ENCODE assay signal across 19 cellular contexts in the genomic region with DNA sequence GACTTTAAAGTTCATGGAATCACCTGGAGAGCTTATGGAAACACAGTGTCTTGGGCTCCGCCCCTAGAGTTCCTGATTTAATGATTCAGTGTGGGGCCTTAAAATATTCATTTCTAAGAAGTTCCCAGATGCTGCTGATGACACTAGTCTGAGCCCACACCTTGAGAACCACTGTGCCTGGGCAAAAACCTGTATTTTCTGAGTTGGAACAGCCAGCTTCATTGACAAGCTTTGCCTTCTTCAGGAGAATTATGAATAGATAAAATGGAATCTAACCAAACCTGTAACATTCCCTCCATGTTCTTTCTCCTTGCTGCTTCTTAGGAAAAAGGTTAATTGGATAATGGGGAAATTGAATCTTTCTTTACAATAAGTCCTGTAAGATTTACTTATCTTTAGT.
DNase-seq lines count a peak whose midpoint lies in the region; ATAC-seq, FAIRE-seq and TF ChIP-seq lines count a peak whose summit lies in the region.
"Had no signal": no experiment of that assay in that cellular context is flagged by ENCODE, and none has a peak within 500 bp of the region (broad histone marks: within the 10 kb centered on the region; RNA-seq: fewer than 3 reads in every experiment).

No MANE protein-coding gene starts in this region.

- POLR2A ChIA-PET in H1 (lab: Charles Lee; ENCODE audit: partially characterized antibody) = no interaction called here

- H3K14ac ChIP-seq in H1 (ENCODE audit: insufficient read length) (no peak overlapping the region), trophoblast cell (ENCODE audit: low read length) (no peak overlapping the region)

- no peaks in the 10 kb centered on the region for H3K79me1 ChIP-seq in H1 (ENCODE audit: low read depth, low read length)
- no peaks in the 10 kb centered on the region for H3K79me1 ChIP-seq in trophoblast cell (ENCODE audit: low read length)

- H2BK12ac ChIP-seq in H1 (ENCODE audit: low read depth, low read length) = no peak overlapping the region
- no peak overlapping the region for H2BK12ac ChIP-seq in trophoblast cell (ENCODE audit: low read length)

- no peak overlapping the region for H3K4me3 ChIP-seq in H1 (ENCODE audit: extremely low read depth in 1 of 4, insufficient read depth in 2 of 4, low read depth in 3 of 4, low read length in 4 of 4)
- H3K4me3 ChIP-seq in trophoblast cell (ENCODE audit: low read depth, low read length) = no peak overlapping the region
- H3K4me3 ChIP-seq in dorsolateral prefrontal cortex = no peak overlapping the region
- H3K4me3 ChIP-seq: A549; BLaER1 treated with 17β-estradiol and CSF1 and Interleukin-3, amounts not matched to agents 10 nM and 100 nM; HAP-1 had no signal

- no peak for TF ChIP-seq POLR2A in H1 (IDR thresholded peaks at IDR 0.05; ENCODE audit: control extremely low read depth in 1 of 2, low read depth in 2 of 2, low read length in 2 of 2)

- H2AK5ac ChIP-seq in H1 (ENCODE audit: low read depth, low read length) (no peak overlapping the region), trophoblast cell (ENCODE audit: low read length) (no peak overlapping the region)

- H2BK20ac ChIP-seq in H1 (ENCODE audit: low read length) = no peak overlapping the region

- no peaks in the 10 kb centered on the region for H3K9me3 ChIP-seq in H1 (ENCODE audit: insufficient read depth in 2 of 2, low read depth in 1 of 2, low read length in 1 of 2)
- H3K9me3 ChIP-seq in trophoblast cell (ENCODE audit: insufficient read depth, low read depth, low read length) = no peaks in the 10 kb centered on the region
- H3K9me3 ChIP-seq: A549; BLaER1 treated with 17β-estradiol and CSF1 and Interleukin-3, amounts not matched to agents 10 nM and 100 nM; HAP-1 had no signal

- H3K23ac ChIP-seq in H1 (ENCODE audit: insufficient read length) = no peak overlapping the region
- H3K23ac ChIP-seq in trophoblast cell (ENCODE audit: low read length) = no peak overlapping the region

- H3K18ac ChIP-seq in H1 (ENCODE audit: extremely low read depth, low read length) (no peak overlapping the region), trophoblast cell (ENCODE audit: low read length) (no peak overlapping the region)

- TF ChIP-seq CTCF in H1 (IDR thresholded peaks at IDR 0.05; ENCODE audit: control extremely low read depth in 1 of 3, insufficient read depth in 1 of 3, low read depth in 1 of 3, low read length in 3 of 3) (no peak), dorsolateral prefrontal cortex (IDR thresholded peaks at IDR 0.05 in 54 of 56, conservative IDR thresholded peaks at IDR 0.05 in 2 of 56; ENCODE audit: low read depth in 1 of 56, partially characterized antibody in 56 of 56) (no peak)

- no peak for FAIRE-seq in H1 (lab: Jason Lieb, UNC)
- FAIRE-seq: A549, GM12892, GM18507 had no signal

- H4K12ac ChIP-seq in trophoblast cell (ENCODE audit: low read depth, low read length) = no peak overlapping the region

- no peaks in the 10 kb centered on the region for H3K23me2 ChIP-seq in H1 (ENCODE audit: low read depth, low read length)

- no peak overlapping the region for H3K56ac ChIP-seq in H1 (replicated peaks; ENCODE audit: insufficient read length, low read depth, low read length)

- H3K4me1 ChIP-seq in H1 (replicated peaks in 1 of 4; ENCODE audit: control insufficient read depth in 3 of 4, insufficient read depth in 4 of 4, low read length in 3 of 4) (no peaks in the 10 kb centered on the region), trophoblast cell (ENCODE audit: control insufficient read depth in 1 of 2, insufficient read depth in 2 of 2, low read length in 2 of 2) (peaks cover 0 to 4% of the 10 kb centered on the region in 2 experiments)
- H3K4me1 ChIP-seq: A549; BLaER1 treated with 17β-estradiol and CSF1 and Interleukin-3, amounts not matched to agents 10 nM and 100 nM; HAP-1 had no signal

- intact Hi-C loops in dorsolateral prefrontal cortex (cut with DNase I) = no loop called here

- 88% methylated on average over 1 of the region's 1 CpG; no CpG with 5 or more reads in 1 of the 2 experiments for WGBS in H1 (ENCODE audit: extremely low coverage in 1 of 2, insufficient coverage in 1 of 2, insufficient read length in 1 of 2, insufficient replicate concordance in 2 of 2, low coverage in 1 of 2, low lambda C conversion rate in 2 of 2, missing lambda C conversion rate in 1 of 2), 2 experiments
- no CpG with 5 or more reads among the region's 1 CpG for WGBS in trophoblast cell (ENCODE audit: extremely low coverage, insufficient coverage, insufficient read length)

- CTCF ChIA-PET in H1 (lab: Charles Lee; ENCODE audit: partially characterized antibody) = no interaction called here

- H3K27me3 ChIP-seq in H1 (replicated peaks in 1 of 4; ENCODE audit: control insufficient read depth in 3 of 4, extremely low read depth in 1 of 4, insufficient read depth in 3 of 4, low read length in 3 of 4) = no peaks in the 10 kb centered on the region
- H3K27me3 ChIP-seq in trophoblast cell (ENCODE audit: insufficient read depth, low read length) = no peaks in the 10 kb centered on the region
- H3K27me3 ChIP-seq in dorsolateral prefrontal cortex = no peaks in the 10 kb centered on the region
- H3K27me3 ChIP-seq: BLaER1 treated with 17β-estradiol and CSF1 and Interleukin-3, amounts not matched to agents 10 nM and 100 nM had no signal

- H3K79me2 ChIP-seq in H1 (ENCODE audit: control insufficient read depth in 1 of 2, insufficient read depth in 2 of 2, low read length in 2 of 2) (no peaks in the 10 kb centered on the region), trophoblast cell (ENCODE audit: control insufficient read depth, insufficient read depth, low read length, poor library complexity) (no peaks in the 10 kb centered on the region)

- TF ChIP-seq RAD21 in H1 (IDR thresholded peaks at IDR 0.05 in 1 of 2, conservative IDR thresholded peaks at IDR 0.05 in 1 of 2; ENCODE audit: low read depth in 2 of 2, low read length in 2 of 2) = no peak

- H3K36me3 ChIP-seq in H1 (ENCODE audit: control insufficient read depth in 2 of 4, insufficient read depth in 4 of 4, low read length in 3 of 4) (no peaks in the 10 kb centered on the region), trophoblast cell (ENCODE audit: control insufficient read depth in 1 of 2, insufficient read depth in 2 of 2, low read length in 2 of 2) (no peaks in the 10 kb centered on the region)
- H3K36me3 ChIP-seq: BLaER1 treated with 17β-estradiol and CSF1 and Interleukin-3, amounts not matched to agents 10 nM and 100 nM; HAP-1 had no signal

- TF ChIP-seq EP300 in H1 (IDR thresholded peaks at IDR 0.05; ENCODE audit: borderline replicate concordance in 1 of 2, low read depth in 2 of 2, low read length in 2 of 2) = no peak

- no peaks in the 10 kb centered on the region for H4K20me1 ChIP-seq in H1 (replicated peaks in 1 of 2; ENCODE audit: control insufficient read depth in 1 of 2, insufficient read depth in 2 of 2, low read length in 2 of 2)
- H4K20me1 ChIP-seq: BLaER1 treated with 17β-estradiol and CSF1 and Interleukin-3, amounts not matched to agents 10 nM and 100 nM had no signal

- H4K8ac ChIP-seq in H1 (ENCODE audit: extremely low read depth, insufficient read depth, low read length) (no peak overlapping the region), trophoblast cell (ENCODE audit: low read depth, low read length) (peak overlapping the region; percentile 28)

- peak overlapping the region; percentile 30; the same call in 1 of the 2 replicates for H2AFZ ChIP-seq in H1 (ENCODE audit: low read length)
- no peak overlapping the region for H2AFZ ChIP-seq in trophoblast cell (ENCODE audit: insufficient read depth, low read length, poor library complexity)

- H3K9ac ChIP-seq in H1 (replicated peaks in 1 of 4; ENCODE audit: extremely low read depth in 1 of 4, low read depth in 3 of 4, low read length in 3 of 4) = no peak overlapping the region
- H3K9ac ChIP-seq in trophoblast cell (ENCODE audit: low read length) = no peak overlapping the region
- H3K9ac ChIP-seq: BLaER1 treated with 17β-estradiol and CSF1 and Interleukin-3, amounts not matched to agents 10 nM and 100 nM; KMS-11 had no signal

- no peak overlapping the region for H4K91ac ChIP-seq in H1 (replicated peaks; ENCODE audit: insufficient read length, low read length)
- H4K91ac ChIP-seq in trophoblast cell (ENCODE audit: low read depth, low read length) = no peak overlapping the region

- H3K4me2 ChIP-seq in H1 (ENCODE audit: insufficient read depth in 1 of 2, low read depth in 2 of 2, low read length in 2 of 2) = no peak overlapping the region
- H3K4me2 ChIP-seq in trophoblast cell (ENCODE audit: low read length) = no peak overlapping the region
- H3K4me2 ChIP-seq: A549; BLaER1 treated with 17β-estradiol and CSF1 and Interleukin-3, amounts not matched to agents 10 nM and 100 nM; KMS-11 had no signal

- H3K4ac ChIP-seq in H1 (replicated peaks; ENCODE audit: insufficient read length, low read depth, low read length) (no peak overlapping the region), trophoblast cell (ENCODE audit: low read depth, low read length) (no peak overlapping the region)

- H2BK15ac ChIP-seq in H1 (ENCODE audit: low read length) = no peak overlapping the region

- no peak overlapping the region for H2BK5ac ChIP-seq in H1 (ENCODE audit: low read depth, low read length)
- H2BK5ac ChIP-seq in trophoblast cell (ENCODE audit: low read depth, low read length, poor library complexity) = no peak overlapping the region

- no peak overlapping the region for H2BK120ac ChIP-seq in H1 (replicated peaks; ENCODE audit: low read depth, low read length)
- no peak overlapping the region for H2BK120ac ChIP-seq in trophoblast cell (ENCODE audit: insufficient read depth, low read length, poor library complexity)

- no peak overlapping the region for H3K27ac ChIP-seq in H1 (ENCODE audit: low read depth, low read length)
- no peak overlapping the region for H3K27ac ChIP-seq in trophoblast cell (ENCODE audit: low read depth, low read length)
- no peak overlapping the region for H3K27ac ChIP-seq in dorsolateral prefrontal cortex
- H3K27ac ChIP-seq: 22Rv1; A549; BLaER1 treated with 17β-estradiol and CSF1 and Interleukin-3, amounts not matched to agents 10 nM and 100 nM; HL-60; KMS-11 had no signal

- no peak for ATAC-seq in GM18909 (IDR thresholded peaks at IDR 0.05; ENCODE audit: poor library complexity, unreplicated experiment)
- ATAC-seq: A549; CD8-positive, alpha-beta T cell had no signal

- H4K5ac ChIP-seq in H1 (ENCODE audit: insufficient read length, low read depth, low read length) = no peak overlapping the region

- DNase-seq in DMS 273 (lab: John Stamatoyannopoulos, UW; ENCODE audit: unreplicated experiment) (peak; percentile 38), DMS 273 treated with DMSO at 0.1 percent for 48 hours (lab: John Stamatoyannopoulos, UW) (no peak), H1 (ENCODE audit: low read depth in 1 of 2, low spot score in 2 of 2) (no peak), trophoblast cell (peak; percentile 31 to 55), dorsolateral prefrontal cortex (no peak), activated gamma-delta T cell (lab: John Stamatoyannopoulos, UW) (no peak)
- DNase-seq: Calu3; CD8-positive, alpha-beta T cell; DMS79; GDM1 had no signal

TF ChIP-seq in H1, 55 proteins besides CTCF, POLR2A, EP300 and RAD21 (continues in another document):
- TF ChIP-seq CTBP2 (IDR thresholded peaks at IDR 0.05; ENCODE audit: borderline replicate concordance, insufficient read depth, insufficient read length, low read length) (no peak), RBBP5 (IDR thresholded peaks at IDR 0.05; ENCODE audit: borderline replicate concordance, low read depth, low read length) (no peak), ASH2L (IDR thresholded peaks at IDR 0.05; ENCODE audit: low read length) (no peak), CBX8 (IDR thresholded peaks at IDR 0.05; ENCODE audit: borderline replicate concordance, low read depth, low read length) (no peak)

Comparison
In these comparisons a context has a peak if more than half of its experiments do, and no peak if none do; other contexts are left out.
1. DNase-seq: peak in DMS 273 (single experiment) and trophoblast cell (2 of 2); none in DMS 273 treated with DMSO at 0.1 percent for 48 hours (single experiment), H1 (0 of 2), dorsolateral prefrontal cortex (0 of 10) and activated gamma-delta T cell (single experiment).